In the genomic region with DNA sequence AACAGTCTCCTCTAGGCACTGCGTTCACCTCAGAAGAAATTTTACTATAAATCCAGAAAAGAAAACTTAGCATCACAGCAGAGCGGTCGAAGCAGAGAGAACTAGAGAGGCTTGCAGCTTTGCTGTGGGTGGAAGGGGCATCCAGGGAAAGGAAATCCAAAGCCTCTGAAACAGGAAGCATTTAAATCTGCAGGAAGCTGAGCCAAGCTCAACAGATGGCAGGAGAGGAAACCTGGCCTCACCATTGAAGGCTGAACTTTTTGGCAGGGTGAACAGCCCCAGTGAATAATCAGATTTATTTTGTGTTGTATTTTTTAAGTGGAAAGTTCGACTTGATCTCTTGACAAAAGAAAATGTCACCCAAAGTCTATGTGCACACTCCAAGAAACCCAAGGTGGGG, we compare ENCODE assay signal across 24 cellular contexts.
A peak's percentile ranks its signal among the peaks of the same experiment; 100 is the strongest.
DNase-seq lines count a peak whose midpoint lies in the region.
"Had no signal": no experiment of that assay in that cellular context is flagged by ENCODE, and none has a peak within 500 bp of the region (broad histone marks: within the 10 kb centered on the region; RNA-seq: fewer than 3 reads in every experiment).

No MANE protein-coding gene starts in this region.

- peak; percentile 2 for DNase-seq in NCI-H1694 treated with DMSO at 0.1 percent for 48 hours (lab: John Stamatoyannopoulos, UW)
- DNase-seq in NCI-H1694 (lab: John Stamatoyannopoulos, UW) = no peak
- peak; percentile 70 for DNase-seq in NCI-H510A (lab: John Stamatoyannopoulos, UW)
- peak; percentile 70 for DNase-seq in cerebellum (ENCODE audit: low spot score)
- no peak for DNase-seq in hippocampal formation (lab: John Stamatoyannopoulos, UW)
- no peak for DNase-seq in NCI-H774 (lab: John Stamatoyannopoulos, UW)
- DNase-seq in effector CD8-positive, alpha-beta T cell (lab: John Stamatoyannopoulos, UW) = no peak
- no peak for DNase-seq in posterior cingulate gyrus
- DNase-seq: activated CD4-positive, alpha-beta T cell treated with anti-CD3 and anti-CD28 coated beads, Interleukin-2, amount 50 U/mL, for 48 hours; activated CD4-positive, CD25-positive, alpha-beta regulatory T cell treated with anti-CD3 and anti-CD28 coated beads, Interleukin-2, amount 50 U/mL, for 72 hours; activated gamma-delta T cell treated with Interleukin-2 at 50 U/mL for 16 hours; activated T-cell treated with anti-CD3 and anti-CD28 coated beads, Interleukin-2, amount 50 U/mL, for 48 hours; CD4-positive, alpha-beta T cell; gastrocnemius medialis; H9; kidney glomerular epithelial cell; mucosa of descending colon; MV-4-11; natural killer cell; NCI-H187; NCI-H2171; occipital lobe; SHP77; T-helper 2 cell had no signal

- intact Hi-C loops in posterior cingulate gyrus (cut with DNase I) = no loop called here

Comparison
In these comparisons a context has a peak if more than half of its experiments do, and no peak if none do; other contexts are left out.
1. DNase-seq: peak in NCI-H1694 treated with DMSO at 0.1 percent for 48 hours (single experiment), NCI-H510A (single experiment) and cerebellum (single experiment); none in NCI-H1694 (single experiment), hippocampal formation (0 of 2), NCI-H774 (single experiment), effector CD8-positive, alpha-beta T cell (single experiment) and posterior cingulate gyrus (0 of 10).